Comparison of ENCODE assay signal across 24 cellular contexts in the genomic region with DNA sequence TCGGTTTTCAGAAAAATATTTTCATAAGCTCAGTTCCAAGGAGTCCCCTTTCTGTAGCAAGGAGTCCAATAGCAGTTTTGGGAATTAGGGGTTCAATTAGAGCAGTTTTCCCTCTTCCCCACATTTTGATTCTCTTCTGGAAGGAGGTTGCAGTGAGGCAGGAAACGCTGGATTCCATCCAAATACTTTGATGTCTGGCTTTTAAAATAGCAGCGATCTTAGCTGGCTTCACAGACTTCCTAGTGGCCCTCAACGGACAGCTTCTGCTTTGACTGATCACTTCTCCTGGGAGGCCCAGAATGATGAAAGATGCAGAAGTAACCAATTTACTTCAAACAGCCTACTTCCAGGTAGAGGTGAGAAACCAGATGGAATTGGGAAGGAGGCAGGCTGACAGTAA.
A peak's percentile ranks its signal among the peaks of the same experiment; 100 is the strongest.
DNase-seq lines count a peak whose midpoint lies in the region; ATAC-seq and TF ChIP-seq lines count a peak whose summit lies in the region.
"Had no signal": no experiment of that assay in that cellular context is flagged by ENCODE, and none has a peak within 500 bp of the region (broad histone marks: within the 10 kb centered on the region; RNA-seq: fewer than 3 reads in every experiment).

No MANE protein-coding gene starts in this region.

- CTCF ChIA-PET in activated CD8-positive, alpha-beta memory T cell treated with anti-CD3 and anti-CD28 coated beads, Interleukin-2, amount 10 ng/mL, durations not matched to agents 7 days and 5 days (lab: Charles Lee), result no interaction called here

- H3K4me3 ChIP-seq in left ventricle myocardium inferior, result no peak overlapping the region
- H3K4me3 ChIP-seq in adipocyte (ENCODE audit: low read length), result no peak overlapping the region
- H3K4me3 ChIP-seq in fibroblast of the aortic adventitia (ENCODE audit: low read depth, low read length), result no peak overlapping the region
- no peak overlapping the region for H3K4me3 ChIP-seq in smooth muscle cell
- H3K4me3 ChIP-seq: sigmoid colon, upper lobe of right lung had no signal

- H3K36me3 Mint-ChIP-seq in activated CD8-positive, alpha-beta memory T cell treated with anti-CD3 and anti-CD28 coated beads, Interleukin-2, amount 10 ng/mL, durations not matched to agents 7 days and 5 days, result peaks cover 20% of the 10 kb centered on the region

- H3K9me3 ChIP-seq in left ventricle myocardium inferior (replicated peaks), result peaks cover 2% of the 10 kb centered on the region
- no peaks in the 10 kb centered on the region for H3K9me3 ChIP-seq in adipocyte (ENCODE audit: control insufficient read depth, low read length)
- H3K9me3 ChIP-seq in smooth muscle cell (replicated peaks; ENCODE audit: low read depth), result no peaks in the 10 kb centered on the region
- H3K9me3 ChIP-seq: sigmoid colon, upper lobe of right lung had no signal

- no peaks in the 10 kb centered on the region for H3K36me3 ChIP-seq in left ventricle myocardium inferior
- no peaks in the 10 kb centered on the region for H3K36me3 ChIP-seq in adipocyte (ENCODE audit: control insufficient read depth, insufficient read depth, low read length, severe bottlenecking)
- H3K36me3 ChIP-seq in smooth muscle cell (ENCODE audit: low read depth), result no peaks in the 10 kb centered on the region
- H3K36me3 ChIP-seq: sigmoid colon, upper lobe of right lung had no signal

- H3K4me3 Mint-ChIP-seq in activated CD8-positive, alpha-beta memory T cell treated with anti-CD3 and anti-CD28 coated beads, Interleukin-2, amount 10 ng/mL, durations not matched to agents 7 days and 5 days, result no peak overlapping the region
- H3K4me3 Mint-ChIP-seq: activated B cell treated with CpG ODN at 0.5 μM for 24 hours; H9; stimulated activated naive CD8-positive, alpha-beta T cell treated with anti-CD3 and anti-CD28 coated beads, Interleukin-15, amount 100 ng/mL, for 72 hours had no signal

- H3K79me2 ChIP-seq in smooth muscle cell (ENCODE audit: low read depth), result no peaks in the 10 kb centered on the region

- H3K9ac ChIP-seq in adipocyte (ENCODE audit: low read length) (no peak overlapping the region), smooth muscle cell (ENCODE audit: low read depth) (no peak overlapping the region)

- no peak overlapping the region for H2AFZ ChIP-seq in smooth muscle cell (ENCODE audit: low read depth)

- H3K4me2 ChIP-seq in smooth muscle cell, result peak overlapping the region; percentile 47

- peaks cover 7% of the 10 kb centered on the region for H3K9me3 Mint-ChIP-seq in activated CD8-positive, alpha-beta memory T cell treated with anti-CD3 and anti-CD28 coated beads, Interleukin-2, amount 10 ng/mL, durations not matched to agents 7 days and 5 days (ENCODE audit: low read depth)
- H3K9me3 Mint-ChIP-seq: H9 had no signal

- peaks cover 5% of the 10 kb centered on the region for H3F3A ChIP-seq in smooth muscle cell (ENCODE audit: low read depth)

- peaks cover 9% of the 10 kb centered on the region for H3K4me1 Mint-ChIP-seq in activated CD8-positive, alpha-beta memory T cell treated with anti-CD3 and anti-CD28 coated beads, Interleukin-2, amount 10 ng/mL, durations not matched to agents 7 days and 5 days
- H3K4me1 Mint-ChIP-seq: activated B cell treated with CpG ODN at 0.5 μM for 24 hours; H9; stimulated activated naive CD8-positive, alpha-beta T cell treated with anti-CD3 and anti-CD28 coated beads, Interleukin-15, amount 100 ng/mL, for 72 hours had no signal

- no peak for TF ChIP-seq CTCF in left ventricle myocardium inferior (IDR thresholded peaks at IDR 0.05; ENCODE audit: borderline replicate concordance)
- no peak for TF ChIP-seq CTCF in fibroblast of the aortic adventitia (IDR thresholded peaks at IDR 0.05; ENCODE audit: insufficient read depth, low read length)
- TF ChIP-seq CTCF in smooth muscle cell (IDR thresholded peaks at IDR 0.05; ENCODE audit: borderline replicate concordance, insufficient read depth, poor library complexity, severe bottlenecking), result no peak

- H3K27ac ChIP-seq in left ventricle myocardium inferior (replicated peaks), result no peak overlapping the region
- H3K27ac ChIP-seq in smooth muscle cell (ENCODE audit: low read depth), result no peak overlapping the region
- H3K27ac ChIP-seq: HL-60, sigmoid colon, upper lobe of right lung had no signal

- H3K27me3 ChIP-seq in left ventricle myocardium inferior (ENCODE audit: low read depth) (no peaks in the 10 kb centered on the region), adipocyte (replicated peaks; ENCODE audit: control insufficient read depth, insufficient read depth, low read length) (no peaks in the 10 kb centered on the region), smooth muscle cell (ENCODE audit: low read depth) (no peaks in the 10 kb centered on the region)
- H3K27me3 ChIP-seq: sigmoid colon, upper lobe of right lung had no signal

- peak; percentile 43 for ATAC-seq in left ventricle myocardium superior
- no peak for ATAC-seq in activated CD8-positive, alpha-beta memory T cell treated with anti-CD3 and anti-CD28 coated beads, Interleukin-2, amount 10 ng/mL, durations not matched to agents 7 days and 5 days
- ATAC-seq: left lobe of liver; stimulated activated naive CD8-positive, alpha-beta T cell treated with anti-CD3 and anti-CD28 coated beads, Interleukin-15, amount 100 ng/mL, for 72 hours; upper lobe of right lung had no signal

- H3K27ac Mint-ChIP-seq in activated CD8-positive, alpha-beta memory T cell treated with anti-CD3 and anti-CD28 coated beads, Interleukin-2, amount 10 ng/mL, durations not matched to agents 7 days and 5 days, result no peak overlapping the region
- H3K27ac Mint-ChIP-seq: activated B cell treated with CpG ODN at 0.5 μM for 24 hours; H9; stimulated activated naive CD8-positive, alpha-beta T cell treated with anti-CD3 and anti-CD28 coated beads, Interleukin-15, amount 100 ng/mL, for 72 hours had no signal

- no peaks in the 10 kb centered on the region for H4K20me1 ChIP-seq in smooth muscle cell (ENCODE audit: low read depth)

- WGBS in smooth muscle cell (ENCODE audit: low lambda C conversion rate), result 39% methylated on average over 4 of the region's 4 CpGs

- peaks cover 14% of the 10 kb centered on the region for H3K4me1 ChIP-seq in left ventricle myocardium inferior
- no peaks in the 10 kb centered on the region for H3K4me1 ChIP-seq in adipocyte (ENCODE audit: control insufficient read depth, insufficient read depth, low read length)
- no peaks in the 10 kb centered on the region for H3K4me1 ChIP-seq in smooth muscle cell (ENCODE audit: low read depth)
- H3K4me1 ChIP-seq: sigmoid colon, upper lobe of right lung had no signal

- no peak for DNase-seq in left ventricle myocardium superior
- DNase-seq in left ventricle myocardium inferior, result no peak
- peak; percentile 61 for DNase-seq in adipocyte (ENCODE audit: low read depth)
- DNase-seq in fibroblast of the aortic adventitia (ENCODE audit: low read depth), result peak; percentile 59
- DNase-seq in smooth muscle cell (lab: John Stamatoyannopoulos, UW; ENCODE audit: unreplicated experiment), result no peak
- DNase-seq in DMS 273 (lab: John Stamatoyannopoulos, UW; ENCODE audit: unreplicated experiment), result no peak
- DNase-seq in activated CD8-positive, alpha-beta memory T cell treated with anti-CD3 and anti-CD28 coated beads, Interleukin-2, amount 10 ng/mL, durations not matched to agents 7 days and 5 days, result no peak
- DNase-seq in OCI-M2 (lab: John Stamatoyannopoulos, UW; ENCODE audit: unreplicated experiment), result no peak
- DNase-seq: ACHN; activated B cell treated with CpG ODN at 0.5 μM for 24 hours; activated CD8-positive, alpha-beta memory T cell treated with anti-CD3 and anti-CD28 coated beads for 24 hours; DND-41; KBM-7; NCI-H1092; NCI-H2029 treated with DMSO at 0.1 percent for 48 hours; NCI-H446; SHP77 treated with DMSO at 0.1 percent for 48 hours; sigmoid colon; stimulated activated CD4-positive, alpha-beta T cell treated with anti-CD3 and anti-CD28 coated beads, Interleukin-1b, Interleukin-23, amount 100 ng/mL, for 48 hours; stimulated activated naive CD8-positive, alpha-beta T cell treated with anti-CD3 and anti-CD28 coated beads, Interleukin-15, amount 100 ng/mL, for 72 hours; upper lobe of right lung had no signal

- intact Hi-C loops in left ventricle myocardium superior (cut with micrococcal nuclease), result no loop called here
- intact Hi-C loops in left ventricle myocardium inferior (cut with micrococcal nuclease), result no loop called here

- H3K27me3 Mint-ChIP-seq in activated CD8-positive, alpha-beta memory T cell treated with anti-CD3 and anti-CD28 coated beads, Interleukin-2, amount 10 ng/mL, durations not matched to agents 7 days and 5 days, result no peaks in the 10 kb centered on the region
- H3K27me3 Mint-ChIP-seq: activated B cell treated with CpG ODN at 0.5 μM for 24 hours; stimulated activated naive CD8-positive, alpha-beta T cell treated with anti-CD3 and anti-CD28 coated beads, Interleukin-15, amount 100 ng/mL, for 72 hours had no signal

Comparison
In these comparisons a context has a peak if more than half of its experiments do, and no peak if none do; other contexts are left out.
1. DNase-seq: peak in adipocyte (single experiment) and fibroblast of the aortic adventitia (single experiment); none in left ventricle myocardium superior (single experiment), left ventricle myocardium inferior (single experiment), smooth muscle cell (single experiment), DMS 273 (single experiment), activated CD8-positive, alpha-beta memory T cell treated with anti-CD3 and anti-CD28 coated beads, Interleukin-2, amount 10 ng/mL, durations not matched to agents 7 days and 5 days (single experiment) and OCI-M2 (single experiment).